In the genomic region with DNA sequence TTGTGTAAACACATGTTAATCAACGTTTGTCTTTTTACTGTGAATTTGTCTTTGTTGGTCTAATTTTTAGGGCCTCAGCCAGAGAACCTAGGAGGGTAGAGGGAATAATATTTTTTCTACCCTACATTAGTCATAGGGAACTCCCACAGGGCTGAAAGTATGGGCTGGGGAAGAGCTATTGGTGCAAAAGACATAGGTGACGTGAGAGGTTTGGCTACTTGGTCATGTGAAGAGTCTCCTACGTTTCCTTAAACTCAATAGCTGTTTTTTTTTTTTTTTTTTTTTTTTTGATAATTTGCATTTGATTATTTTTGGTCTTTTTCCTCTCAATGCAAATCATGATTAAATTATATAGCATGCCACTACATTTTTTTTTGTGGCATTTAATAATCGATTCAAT, we compare ENCODE assay signal across 11 cellular contexts. TPM values are rescaled to one million over a fixed set of nuclear protein-coding genes. Genes with fewer than 3 reads are reported as not detected.
DNase-seq lines count a peak whose midpoint lies in the region; ATAC-seq, FAIRE-seq and TF ChIP-seq lines count a peak whose summit lies in the region.
"Had no signal": no experiment of that assay in that cellular context is flagged by ENCODE, and none has a peak within 500 bp of the region (broad histone marks: within the 10 kb centered on the region; RNA-seq: fewer than 3 reads in every experiment).

No MANE protein-coding gene starts in this region.

- intact Hi-C loops in left colon (cut with DNase I, micrococcal nuclease), result no loop called here
- intact Hi-C loops in activated CD4-positive, alpha-beta T cell treated with anti-CD3 and anti-CD28 coated beads, Interleukin-2, amount 10 ng/mL, durations not matched to agents 24 days and 14 days (cut with micrococcal nuclease), result no loop called here

- ATAC-seq in activated naive CD8-positive, alpha-beta T cell treated with anti-CD3 and anti-CD28 coated beads, Interleukin-2, amount 50 U/mL, for 24 hours, result peak; percentile 48
- ATAC-seq in HG02840 (IDR thresholded peaks at IDR 0.05; ENCODE audit: low FRiP score, unreplicated experiment), result peak; percentile 62
- ATAC-seq in left colon, result no peak

- no peaks in the 10 kb centered on the region for H3K36me3 Mint-ChIP-seq in activated naive CD8-positive, alpha-beta T cell treated with anti-CD3 and anti-CD28 coated beads, Interleukin-2, amount 50 U/mL, for 24 hours (ENCODE audit: low read depth)
- H3K36me3 Mint-ChIP-seq in activated naive CD8-positive, alpha-beta T cell treated with anti-CD3 and anti-CD28 coated beads for 36 hours, result no peaks in the 10 kb centered on the region
- no peaks in the 10 kb centered on the region for H3K36me3 Mint-ChIP-seq in activated CD4-positive, alpha-beta T cell treated with anti-CD3 and anti-CD28 coated beads, Interleukin-2, amount 10 ng/mL, durations not matched to agents 24 days and 14 days (ENCODE audit: low read depth)

- FAIRE-seq in D721Med (lab: Jason Lieb, UNC), result no peak

- H3K27ac Mint-ChIP-seq in activated naive CD8-positive, alpha-beta T cell treated with anti-CD3 and anti-CD28 coated beads, Interleukin-2, amount 50 U/mL, for 24 hours, result peak overlapping the region; percentile 64
- no peak overlapping the region for H3K27ac Mint-ChIP-seq in activated naive CD8-positive, alpha-beta T cell treated with anti-CD3 and anti-CD28 coated beads for 36 hours
- H3K27ac Mint-ChIP-seq in activated CD4-positive, alpha-beta T cell treated with anti-CD3 and anti-CD28 coated beads, Interleukin-2, amount 10 ng/mL, durations not matched to agents 24 days and 14 days, result no peak overlapping the region
- H3K27ac Mint-ChIP-seq: activated CD8-positive, alpha-beta T cell treated with anti-CD3 and anti-CD28 coated beads for 36 hours had no signal

- no peak overlapping the region for H3K4me3 Mint-ChIP-seq in activated naive CD8-positive, alpha-beta T cell treated with anti-CD3 and anti-CD28 coated beads, Interleukin-2, amount 50 U/mL, for 24 hours
- H3K4me3 Mint-ChIP-seq in activated naive CD8-positive, alpha-beta T cell treated with anti-CD3 and anti-CD28 coated beads for 36 hours, result no peak overlapping the region
- H3K4me3 Mint-ChIP-seq in activated CD4-positive, alpha-beta T cell treated with anti-CD3 and anti-CD28 coated beads, Interleukin-2, amount 10 ng/mL, durations not matched to agents 24 days and 14 days, result no peak overlapping the region
- H3K4me3 Mint-ChIP-seq: activated CD8-positive, alpha-beta T cell treated with anti-CD3 and anti-CD28 coated beads for 36 hours had no signal

- DNase-seq in activated naive CD8-positive, alpha-beta T cell treated with anti-CD3 and anti-CD28 coated beads, Interleukin-2, amount 50 U/mL, for 24 hours, result no peak
- no peak for DNase-seq in activated naive CD8-positive, alpha-beta T cell treated with anti-CD3 and anti-CD28 coated beads for 36 hours
- DNase-seq in NAMALWA (ENCODE audit: low spot score), result peak; percentile 76
- DNase-seq in left colon, result no peak
- no peak for DNase-seq in D721Med (ENCODE audit: insufficient read length, low spot score)
- no peak for DNase-seq in GM03348 (ENCODE audit: low spot score)
- DNase-seq in activated CD4-positive, alpha-beta T cell treated with anti-CD3 and anti-CD28 coated beads, Interleukin-2, amount 10 ng/mL, durations not matched to agents 24 days and 14 days, result no peak
- DNase-seq: stimulated activated CD4-positive, alpha-beta T cell treated with anti-CD3 and anti-CD28 coated beads, Interleukin-4, amount 100 ng/mL, for 4 hours had no signal

- TF ChIP-seq CTCF in D721Med (IDR thresholded peaks at IDR 0.05; ENCODE audit: insufficient read depth, missing control alignments), result no peak

- H3K4me1 Mint-ChIP-seq in activated naive CD8-positive, alpha-beta T cell treated with anti-CD3 and anti-CD28 coated beads, Interleukin-2, amount 50 U/mL, for 24 hours, result peaks cover 13% of the 10 kb centered on the region
- H3K4me1 Mint-ChIP-seq in activated naive CD8-positive, alpha-beta T cell treated with anti-CD3 and anti-CD28 coated beads for 36 hours, result no peaks in the 10 kb centered on the region
- peaks cover 6% of the 10 kb centered on the region for H3K4me1 Mint-ChIP-seq in activated CD4-positive, alpha-beta T cell treated with anti-CD3 and anti-CD28 coated beads, Interleukin-2, amount 10 ng/mL, durations not matched to agents 24 days and 14 days

- H3K9me3 Mint-ChIP-seq in activated naive CD8-positive, alpha-beta T cell treated with anti-CD3 and anti-CD28 coated beads, Interleukin-2, amount 50 U/mL, for 24 hours, result no peaks in the 10 kb centered on the region
- H3K9me3 Mint-ChIP-seq in activated naive CD8-positive, alpha-beta T cell treated with anti-CD3 and anti-CD28 coated beads for 36 hours, result no peaks in the 10 kb centered on the region
- peaks cover 4% of the 10 kb centered on the region for H3K9me3 Mint-ChIP-seq in activated CD4-positive, alpha-beta T cell treated with anti-CD3 and anti-CD28 coated beads, Interleukin-2, amount 10 ng/mL, durations not matched to agents 24 days and 14 days
- H3K9me3 Mint-ChIP-seq: activated CD8-positive, alpha-beta T cell treated with anti-CD3 and anti-CD28 coated beads for 36 hours had no signal

- H3K27me3 Mint-ChIP-seq in activated naive CD8-positive, alpha-beta T cell treated with anti-CD3 and anti-CD28 coated beads, Interleukin-2, amount 50 U/mL, for 24 hours, result no peaks in the 10 kb centered on the region
- no peaks in the 10 kb centered on the region for H3K27me3 Mint-ChIP-seq in activated naive CD8-positive, alpha-beta T cell treated with anti-CD3 and anti-CD28 coated beads for 36 hours
- peaks cover 7% of the 10 kb centered on the region for H3K27me3 Mint-ChIP-seq in activated CD4-positive, alpha-beta T cell treated with anti-CD3 and anti-CD28 coated beads, Interleukin-2, amount 10 ng/mL, durations not matched to agents 24 days and 14 days
- H3K27me3 Mint-ChIP-seq: activated CD8-positive, alpha-beta T cell treated with anti-CD3 and anti-CD28 coated beads for 36 hours had no signal

RNA-seq across cellular contexts. Expression of gene MMP7, which starts 15.9 kb away (rescaled TPM):
- total RNA-seq in activated naive CD8-positive, alpha-beta T cell treated with anti-CD3 and anti-CD28 coated beads for 36 hours, result not detected
- not detected for total RNA-seq in left colon
- total RNA-seq in activated CD4-positive, alpha-beta T cell treated with anti-CD3 and anti-CD28 coated beads, Interleukin-2, amount 10 ng/mL, durations not matched to agents 24 days and 14 days, result not detected in 2 replicates
- total RNA-seq: activated CD8-positive, alpha-beta T cell treated with anti-CD3 and anti-CD28 coated beads for 36 hours; cardiac muscle cell had no signal
